1 cellular context compared by ENCODE assay signal in the genomic region with DNA sequence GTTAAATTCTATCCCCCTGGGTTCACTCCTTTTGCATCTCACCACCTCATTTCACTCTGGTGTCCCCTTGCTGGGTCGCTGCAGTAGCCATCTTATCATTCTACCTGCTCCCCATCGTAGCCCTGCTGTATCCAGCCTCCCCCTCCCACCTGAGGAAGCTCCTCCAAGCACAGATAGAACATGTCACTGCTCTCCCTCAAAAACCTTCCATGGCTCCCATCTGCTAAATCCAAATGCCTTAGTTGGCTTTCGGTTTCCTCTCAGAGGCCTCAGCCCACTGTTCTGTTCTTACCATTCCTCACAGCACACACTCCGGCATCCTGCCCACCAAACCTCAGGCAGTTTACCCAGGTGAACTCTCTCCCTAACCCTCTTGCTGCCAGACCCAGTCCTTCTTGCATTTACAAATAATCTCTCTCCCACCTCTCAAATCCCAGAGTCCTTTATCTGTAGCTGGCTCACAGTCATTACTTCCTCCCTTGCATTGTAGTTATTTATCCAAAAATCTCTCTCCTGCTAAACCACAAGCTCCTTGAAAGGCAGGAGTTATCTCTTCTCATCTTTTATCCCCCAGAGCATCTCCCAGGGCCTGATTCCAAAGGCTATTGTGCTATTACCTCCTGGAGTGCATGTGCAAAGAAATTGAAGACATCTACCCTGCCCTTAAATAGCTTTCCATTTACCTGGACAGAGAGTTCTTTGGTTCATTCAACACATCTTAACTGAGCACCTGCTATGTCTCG. TPM values are rescaled to one million over a fixed set of nuclear protein-coding genes. Genes with fewer than 3 reads are reported as not detected.
"Had no signal": no experiment of that assay in that cellular context is flagged by ENCODE, and none has a peak within 500 bp of the region (broad histone marks: within the 10 kb centered on the region; RNA-seq: fewer than 3 reads in every experiment).

No MANE protein-coding gene starts in this region.

RNA-seq across cellular contexts. Expression of a gene that starts 9.4 kb away (rescaled TPM):
- polyA plus RNA-seq: keratinocyte had no signal
